In genomic region chr6:148915889-148916288, GRCh38 we compare ENCODE assay signal across 22 cellular contexts.
DNase-seq lines count a peak whose midpoint lies in the region; ATAC-seq, FAIRE-seq and TF ChIP-seq lines count a peak whose summit lies in the region.
"Had no signal": no experiment of that assay in that cellular context is flagged by ENCODE, and none has a peak within 500 bp of the region (broad histone marks: within the 10 kb centered on the region; RNA-seq: fewer than 3 reads in every experiment).

No MANE protein-coding gene starts in this region.

- no peak for ATAC-seq in HG03469 (IDR thresholded peaks at IDR 0.05; ENCODE audit: unreplicated experiment)
- no peak for ATAC-seq in esophagus mucosa
- ATAC-seq: activated CD8-positive, alpha-beta T cell treated with anti-CD3 and anti-CD28 coated beads, Interleukin-2, amount 10 ng/mL, durations not matched to agents 7 days and 5 days; CD8-positive, alpha-beta T cell; gastroesophageal sphincter; stimulated activated naive B cell treated with anti-CD40 and anti-IgM and Interleukin-4, amounts not matched to agents 10 μg/mL and 1 μg/mL and 100 μg/mL, for 72 hours had no signal

- TF ChIP-seq POLR2A in GM12891 (IDR thresholded peaks at IDR 0.05; ENCODE audit: low read depth, low read length) = no peak

- DNase-seq in GM12891 (ENCODE audit: insufficient read length, low spot score) (no peak), NCI-H1417 (lab: John Stamatoyannopoulos, UW) (peak in 2 of 3 experiments; percentile 15 to 72), NCI-H69 (lab: John Stamatoyannopoulos, UW) (peak; percentile 74), brain pericyte (ENCODE audit: low read depth, low spot score) (peak; percentile 12), HCEC 1CT (no peak), AG20443 (ENCODE audit: low spot score) (no peak)
- DNase-seq: ACHN; activated CD8-positive, alpha-beta T cell treated with anti-CD3 and anti-CD28 coated beads, Interleukin-2, amount 10 ng/mL, durations not matched to agents 7 days and 5 days; BE2C; CD8-positive, alpha-beta T cell; kidney glomerular epithelial cell; mammary epithelial cell; NCI-H1048; NCI-H510A treated with DMSO at 0.1 percent for 48 hours; stimulated activated naive B cell treated with anti-CD40 and anti-IgM and Interleukin-4, amounts not matched to agents 10 μg/mL and 1 μg/mL and 100 μg/mL, for 72 hours; substantia nigra; trophoblast cell had no signal

- FAIRE-seq in GM12891 (lab: Jason Lieb, UNC) = peak; percentile 26
- FAIRE-seq: bronchial epithelial cell, endothelial cell of umbilical vein had no signal

TF ChIP-seq in GM12891, 5 proteins besides CTCF, POLR2A, EP300 and RAD21:
- no peak for TF ChIP-seq POLR2AphosphoS5 (IDR thresholded peaks at IDR 0.05; ENCODE audit: low read depth, low read length)
- no peak for TF ChIP-seq POU2F2 (IDR thresholded peaks at IDR 0.05; ENCODE audit: low read depth, low read length)
- TF ChIP-seq SPI1 (IDR thresholded peaks at IDR 0.05; ENCODE audit: low read depth, low read length) = no peak
- TF ChIP-seq TAF1 (IDR thresholded peaks at IDR 0.05; ENCODE audit: low read depth, low read length) = no peak
- TF ChIP-seq PAX5 (IDR thresholded peaks at IDR 0.05; ENCODE audit: insufficient read depth, low read length, severe bottlenecking) = no peak

Comparison
In these comparisons a context has a peak if more than half of its experiments do, and no peak if none do; other contexts are left out.
1. DNase-seq: peak in NCI-H1417 (2 of 3), NCI-H69 (single experiment) and brain pericyte (single experiment); none in GM12891 (single experiment), HCEC 1CT (single experiment) and AG20443 (single experiment).